In the genomic region with DNA sequence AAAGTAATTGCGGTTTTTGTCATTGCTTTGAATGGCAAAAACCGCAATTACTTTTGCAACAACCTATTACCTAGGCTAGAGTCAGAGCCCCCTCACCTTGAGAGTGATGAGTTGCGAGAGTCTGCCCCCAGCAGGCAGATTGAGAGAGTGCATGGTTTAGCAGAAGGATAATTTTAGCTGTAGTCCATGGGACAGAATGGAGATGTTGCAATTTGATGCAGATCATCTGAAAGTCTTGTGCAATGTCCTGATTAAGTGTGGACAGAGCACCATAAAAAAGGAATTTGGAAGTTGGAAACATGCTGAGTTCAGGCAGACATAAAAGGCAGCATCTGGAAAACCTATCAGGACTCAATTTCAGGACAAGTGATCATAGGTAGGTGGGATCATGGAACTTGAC, we compare ENCODE assay signal across 7 cellular contexts. TPM values are rescaled to one million over a fixed set of nuclear protein-coding genes. Genes with fewer than 3 reads are reported as not detected.
DNase-seq lines count a peak whose midpoint lies in the region; ATAC-seq and TF ChIP-seq lines count a peak whose summit lies in the region.

No MANE protein-coding gene starts in this region.

- H3K27me3 Mint-ChIP-seq in activated T-helper 17 cell treated with anti-CD3 and anti-CD28 coated beads, Interleukin-2, amount 50 U/mL, for 72 hours, result peaks cover 20% of the 10 kb centered on the region

- no peaks in the 10 kb centered on the region for H3K9me3 Mint-ChIP-seq in activated T-helper 17 cell treated with anti-CD3 and anti-CD28 coated beads, Interleukin-2, amount 50 U/mL, for 72 hours

- TF ChIP-seq CTCF in GM12875 (IDR thresholded peaks at IDR 0.05; ENCODE audit: borderline replicate concordance, insufficient read depth, low read depth, low read length), result peak; percentile 74; the same call in 1 of the 2 replicates
- TF ChIP-seq CTCF in LNCaP clone FGC (IDR thresholded peaks at IDR 0.05; ENCODE audit: control insufficient read depth, extremely low read depth, insufficient read depth), result peak; percentile 75
- peak; percentile 47 to 59 (median 51) for TF ChIP-seq CTCF in uterus (IDR thresholded peaks at IDR 0.05)

- no peaks in the 10 kb centered on the region for H3K4me1 Mint-ChIP-seq in activated T-helper 17 cell treated with anti-CD3 and anti-CD28 coated beads, Interleukin-2, amount 50 U/mL, for 72 hours

- no peaks in the 10 kb centered on the region for H3K36me3 Mint-ChIP-seq in activated T-helper 17 cell treated with anti-CD3 and anti-CD28 coated beads, Interleukin-2, amount 50 U/mL, for 72 hours (ENCODE audit: low read depth)

- no peaks in the 10 kb centered on the region for H3K27me3 ChIP-seq in adipocyte (replicated peaks; ENCODE audit: control insufficient read depth, insufficient read depth, low read length)
- no peaks in the 10 kb centered on the region for H3K27me3 ChIP-seq in uterus

- H3K4me3 ChIP-seq in GM12875 (ENCODE audit: low read depth, low read length) (no peak overlapping the region), LNCaP clone FGC (ENCODE audit: low read depth, low read length) (no peak overlapping the region), adipocyte (ENCODE audit: low read length) (no peak overlapping the region), uterus (no peak overlapping the region)

- no peak overlapping the region for H3K9ac ChIP-seq in adipocyte (ENCODE audit: low read length)

- no peak for TF ChIP-seq POLR2A in uterus (IDR thresholded peaks at IDR 0.05)

- no peak overlapping the region for H3K4me3 Mint-ChIP-seq in activated T-helper 17 cell treated with anti-CD3 and anti-CD28 coated beads, Interleukin-2, amount 50 U/mL, for 72 hours

- H3K9me3 ChIP-seq in adipocyte (ENCODE audit: control insufficient read depth, low read length) (no peaks in the 10 kb centered on the region), uterus (no peaks in the 10 kb centered on the region)

- H3K4me1 ChIP-seq in adipocyte (ENCODE audit: control insufficient read depth, insufficient read depth, low read length), result peaks cover 17% of the 10 kb centered on the region
- peaks cover 0 to 6% of the 10 kb centered on the region in 2 donors for H3K4me1 ChIP-seq in uterus

- intact Hi-C loops in uterus (cut with DNase I; ENCODE audit: low total_unique reads), result no loop called here

- no peak for DNase-seq in LNCaP clone FGC (ENCODE audit: low read depth)
- peak; percentile 27 for DNase-seq in adipocyte (ENCODE audit: low read depth)
- peak; percentile 17 for DNase-seq in kidney glomerular epithelial cell (lab: John Stamatoyannopoulos, UW)
- DNase-seq in uterus, result peak; percentile 38 to 60

- ATAC-seq in GM21528 (IDR thresholded peaks at IDR 0.05; ENCODE audit: low FRiP score, unreplicated experiment), result peak; percentile 71
- ATAC-seq in activated T-helper 17 cell treated with anti-CD3 and anti-CD28 coated beads, Interleukin-2, amount 50 U/mL, for 72 hours (replicated peaks), result no peak

- peak overlapping the region in 1 of 2 donors; percentile 9 for H3K27ac ChIP-seq in uterus

- no peak overlapping the region for H3K27ac Mint-ChIP-seq in activated T-helper 17 cell treated with anti-CD3 and anti-CD28 coated beads, Interleukin-2, amount 50 U/mL, for 72 hours

- H3K36me3 ChIP-seq in adipocyte (ENCODE audit: control insufficient read depth, insufficient read depth, low read length, severe bottlenecking), result no peaks in the 10 kb centered on the region
- H3K36me3 ChIP-seq in uterus, result no peaks in the 10 kb centered on the region

RNA-seq across cellular contexts. Expression of a gene that starts 48.7 kb away (rescaled TPM):
- 1 to 10 TPM in 1 of 4 donors, under 1 TPM in 1, not detected in 2; 0.58 to 1.8 TPM for total RNA-seq in uterus
- not detected for total RNA-seq in activated T-helper 17 cell treated with anti-CD3 and anti-CD28 coated beads, Interleukin-2, amount 50 U/mL, for 72 hours
